20 cellular contexts compared by ENCODE assay signal in the genomic region with DNA sequence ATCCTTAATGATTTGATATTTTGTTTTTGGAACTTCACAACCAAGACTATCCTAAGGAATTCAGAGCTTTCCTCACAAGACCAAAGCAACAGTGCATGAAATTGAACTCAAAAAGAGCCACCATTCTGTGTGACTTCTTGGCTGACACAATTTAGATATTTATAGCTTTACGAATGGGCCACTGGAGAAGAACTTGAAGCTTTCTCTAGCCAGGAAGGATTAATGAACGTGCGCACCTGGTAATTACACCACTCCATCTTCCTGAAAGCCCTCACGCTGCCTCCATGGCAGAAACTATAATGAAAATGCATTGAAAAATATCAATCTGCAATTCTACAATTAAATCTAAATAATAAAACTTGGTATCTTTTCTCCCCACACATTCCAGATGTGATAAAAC.
"Had no signal": no experiment of that assay in that cellular context is flagged by ENCODE, and none has a peak within 500 bp of the region (broad histone marks: within the 10 kb centered on the region; RNA-seq: fewer than 3 reads in every experiment).

No MANE protein-coding gene starts in this region.

- H3K36me3 ChIP-seq: prostate gland, right lobe of liver, tibial artery, upper lobe of right lung, vagina had no signal

- ATAC-seq: left lobe of liver; mucosa of descending colon; naive thymus-derived CD8-positive, alpha-beta T cell; right lobe of liver; stimulated activated memory B cell treated with anti-CD40 and anti-IgM and Interleukin-4, amounts not matched to agents 10 μg/mL and 1 μg/mL and 100 μg/mL, for 72 hours; upper lobe of right lung had no signal

- H3K9me3 ChIP-seq: mucosa of descending colon, prostate gland, right lobe of liver, tibial artery, upper lobe of right lung, vagina had no signal

- H3K9ac ChIP-seq: parathyroid adenoma had no signal

- H3K79me2 ChIP-seq: parathyroid adenoma had no signal

- DNase-seq: effector CD4-positive, alpha-beta T cell; foreskin melanocyte; head of caudate nucleus; hippocampal formation; kidney glomerular epithelial cell; mucosa of descending colon; naive thymus-derived CD8-positive, alpha-beta T cell; occipital lobe; retina; right lobe of liver; stimulated activated CD4-positive, alpha-beta T cell treated with anti-CD3 and anti-CD28 coated beads, Interleukin-15, amount 100 ng/mL, for 24 hours; stimulated activated CD4-positive, alpha-beta T cell treated with anti-CD3 and anti-CD28 coated beads, Interleukin-1b, Interleukin-23, amount 100 ng/mL, for 48 hours; stimulated activated CD4-positive, alpha-beta T cell treated with anti-CD3 and anti-CD28 coated beads, Interleukin-4, amount 100 ng/mL, for 24 hours; tibial artery; upper lobe of right lung had no signal

- H2AFZ ChIP-seq: parathyroid adenoma had no signal

- H3K4me1 ChIP-seq: parathyroid adenoma, prostate gland, right lobe of liver, upper lobe of right lung, vagina had no signal

- H3K4me3 ChIP-seq: mucosa of descending colon, prostate gland, right lobe of liver, tibial artery, upper lobe of right lung, vagina had no signal

- H3K27me3 ChIP-seq: right lobe of liver, tibial artery, upper lobe of right lung, vagina had no signal

- H3K27ac ChIP-seq: parathyroid adenoma, prostate gland, right lobe of liver, tibial artery, upper lobe of right lung, vagina had no signal
